Comparison of ENCODE assay signal across 1 cellular context in genomic region chr9:34253460-34253837, GRCh38.
TF ChIP-seq lines count a peak whose summit lies in the region.

No MANE protein-coding gene starts in this region.

TF ChIP-seq in K562, 482 proteins besides CTCF, POLR2A, EP300 and RAD21 (continued from another document):
- TF ChIP-seq YY1 (IDR thresholded peaks at IDR 0.05; ENCODE audit: borderline replicate concordance in 1 of 3, control insufficient read depth in 1 of 3, extremely low read depth in 1 of 3, insufficient read depth in 3 of 3, insufficient read length in 1 of 3, insufficient replicate concordance in 2 of 3, low read depth in 1 of 3, low read length in 2 of 3): no peak
